10 cellular contexts compared by ENCODE assay signal in the genomic region with DNA sequence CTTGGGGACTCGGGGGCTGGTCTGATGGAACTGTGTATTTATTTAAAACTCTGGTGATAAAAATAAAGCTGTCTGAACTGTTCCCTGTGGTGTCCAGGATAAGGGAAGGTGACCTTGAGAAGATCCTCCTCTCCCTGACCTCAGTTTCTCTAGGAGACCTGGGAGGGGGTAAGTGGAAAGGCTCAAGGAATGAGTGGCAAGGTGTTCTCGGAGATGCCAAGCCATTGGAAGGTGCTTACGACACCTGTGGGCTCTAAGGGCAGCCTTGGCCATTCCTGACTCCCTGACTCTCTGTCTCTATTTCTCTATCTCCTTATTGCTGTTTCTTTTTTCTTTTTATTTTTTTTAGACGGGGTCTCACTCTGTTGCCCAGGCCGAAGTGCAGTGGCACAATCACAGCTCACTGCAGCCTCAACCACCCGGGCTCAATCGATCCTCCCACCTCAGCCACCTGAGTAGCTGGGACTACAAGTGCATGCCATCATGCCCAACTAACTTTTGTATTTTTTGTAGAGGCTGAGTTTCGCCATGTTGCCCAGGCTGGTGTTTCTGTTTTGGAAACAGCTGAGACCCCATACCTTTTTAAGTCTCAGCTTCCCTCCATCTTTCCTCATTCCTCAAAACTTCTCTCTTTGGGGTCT. TPM values are rescaled to one million over a fixed set of nuclear protein-coding genes. Genes with fewer than 3 reads are reported as not detected.
DNase-seq lines count a peak whose midpoint lies in the region; ATAC-seq, FAIRE-seq and TF ChIP-seq lines count a peak whose summit lies in the region.
"Had no signal": no experiment of that assay in that cellular context is flagged by ENCODE, and none has a peak within 500 bp of the region (broad histone marks: within the 10 kb centered on the region; RNA-seq: fewer than 3 reads in every experiment).

No MANE protein-coding gene starts in this region.

- H3K4me1 ChIP-seq in kidney (ENCODE audit: control insufficient read depth in 1 of 2, insufficient read depth in 1 of 2, low read depth in 1 of 2, low read length in 2 of 2) (peaks cover 6 to 16% of the 10 kb centered on the region in 2 donors), stomach (peaks cover 29 to 75% (median 56%) of the 10 kb centered on the region in 4 donors)

- peaks cover 0 to 14% (median 0%) of the 10 kb centered on the region in 3 donors for H3K27me3 ChIP-seq in stomach
- H3K27me3 ChIP-seq in dorsolateral prefrontal cortex, result peaks cover 0 to 15% (median 0%) of the 10 kb centered on the region in 45 donors

- peaks cover 54% of the 10 kb centered on the region for H3K4me1 Mint-ChIP-seq in activated B cell treated with CpG ODN at 0.5 μM for 24 hours

- H3K4me3 Mint-ChIP-seq in activated B cell treated with CpG ODN at 0.5 μM for 24 hours, result peak overlapping the region; percentile 7

- intact Hi-C loops in Right ventricle myocardium inferior (cut with DNase I), result loop anchor here (2.0 kb wide), 1 partner anchor 22 kb away; no protein-coding TSS in a partner anchor
- intact Hi-C loops in cardiac septum (cut with DNase I), result no loop called here
- intact Hi-C loops in activated B cell treated with CpG ODN at 0.5 μM for 24 hours (cut with micrococcal nuclease), result loop anchor here (2.0 to 5.0 kb wide), 2 partner anchors 16 to 37 kb away; no protein-coding TSS in a partner anchor
- intact Hi-C loops in kidney (cut with DNase I), result no loop called here
- intact Hi-C loops in stomach (cut with DNase I; ENCODE audit: low total_unique reads), result no loop called here
- intact Hi-C loops in dorsolateral prefrontal cortex (cut with DNase I), result loop anchor here in 1 of 2 donors (2.0 to 5.0 kb wide), 2 partner anchors 22 to 112 kb away; no protein-coding TSS in a partner anchor

- H3K4me3 ChIP-seq in kidney (ENCODE audit: low read length in 2 of 2), result peak overlapping the region in 1 of 2 donors; percentile 83
- H3K4me3 ChIP-seq in stomach, result peak overlapping the region in 2 of 4 donors; percentile 42 to 60
- H3K4me3 ChIP-seq in dorsolateral prefrontal cortex, result peak overlapping the region in 7 of 59 donors; percentile 40 to 62 (median 54)

- no peak for TF ChIP-seq POLR2A in stomach (IDR thresholded peaks at IDR 0.05)

- ATAC-seq in Right ventricle myocardium inferior, result no peak
- ATAC-seq in activated B cell treated with CpG ODN at 0.5 μM for 24 hours (ENCODE audit: low read depth), result no peak

- CTCF ChIA-PET in activated B cell treated with CpG ODN at 0.5 μM for 24 hours (lab: Charles Lee), result interaction anchor here (0.8 to 4.6 kb wide), 13 partner anchors 9 to 109 kb away, joined by 3 to 67 read pairs (median 7); partner anchors contain the start of genes JUND, LRRC25 and SSBP4

- peaks cover 11% of the 10 kb centered on the region for H3K36me3 Mint-ChIP-seq in activated B cell treated with CpG ODN at 0.5 μM for 24 hours (ENCODE audit: low read depth)

- POLR2A ChIA-PET in activated B cell treated with CpG ODN at 0.5 μM for 24 hours (lab: Charles Lee), result interaction anchor here (0.6 to 2.4 kb wide), 9 partner anchors 8 to 985 kb away, joined by 3 to 24 read pairs (median 7); partner anchors contain the start of genes JUND, LRRC25, LSM4 and SSBP4

- no peaks in the 10 kb centered on the region for H3K9me3 Mint-ChIP-seq in activated B cell treated with CpG ODN at 0.5 μM for 24 hours

- TF ChIP-seq CTCF in activated B cell treated with CpG ODN at 0.5 μM for 24 hours (IDR thresholded peaks at IDR 0.05) (no peak), kidney (IDR thresholded peaks at IDR 0.05; ENCODE audit: borderline replicate concordance, extremely low read depth, insufficient read depth) (no peak), stomach (IDR thresholded peaks at IDR 0.05) (no peak), dorsolateral prefrontal cortex (IDR thresholded peaks at IDR 0.05 in 54 of 56, conservative IDR thresholded peaks at IDR 0.05 in 2 of 56; ENCODE audit: low read depth in 1 of 56, partially characterized antibody in 56 of 56) (no peak)

- H3K27ac Mint-ChIP-seq in activated B cell treated with CpG ODN at 0.5 μM for 24 hours, result no peak overlapping the region

- H3K9me3 ChIP-seq in kidney (ENCODE audit: control insufficient read depth in 1 of 2, low read length in 2 of 2) (no peaks in the 10 kb centered on the region), stomach (no peaks in the 10 kb centered on the region)

- H3K36me3 ChIP-seq in kidney (ENCODE audit: control insufficient read depth in 1 of 2, insufficient read depth in 2 of 2, low read length in 2 of 2), result peaks cover 2 to 3% of the 10 kb centered on the region in 2 donors
- H3K36me3 ChIP-seq in stomach, result peaks cover 0 to 13% (median 0%) of the 10 kb centered on the region in 4 donors

- peaks cover 5% of the 10 kb centered on the region for H3K27me3 Mint-ChIP-seq in activated B cell treated with CpG ODN at 0.5 μM for 24 hours

- DNase-seq in Right ventricle myocardium inferior (ENCODE audit: missing footprints) (peak; percentile 28), cardiac septum (ENCODE audit: low spot score) (no peak), activated B cell treated with CpG ODN at 0.5 μM for 24 hours (no peak), kidney (no peak), stomach (no peak), dorsolateral prefrontal cortex (no peak), medulla oblongata (ENCODE audit: extremely low spot score) (no peak), DMS153 treated with DMSO at 0.1 percent for 48 hours (lab: John Stamatoyannopoulos, UW; ENCODE audit: unreplicated experiment) (no peak)

- 87 to 92% (median 87%) methylated on average over 8 of the region's 8 CpGs for WGBS in stomach, 5 donors

- peak overlapping the region; percentile 51 for H3K27ac ChIP-seq in kidney (ENCODE audit: low read depth in 2 of 2, low read length in 2 of 2)
- peak overlapping the region in 3 of 5 donors; percentile 77 to 84 (median 78) for H3K27ac ChIP-seq in stomach
- H3K27ac ChIP-seq in dorsolateral prefrontal cortex, result peak overlapping the region in 4 of 59 donors; percentile 31 to 36 (median 36)

- no peak for FAIRE-seq in kidney (lab: Jason Lieb, UNC)

- peak overlapping the region; percentile 20 to 34 for H3K9ac ChIP-seq in kidney (ENCODE audit: low read length in 2 of 2)

- TF ChIP-seq EP300 in stomach (IDR thresholded peaks at IDR 0.05), result no peak

RNA-seq across cellular contexts. Expression of gene GDF15, which starts 3.3 kb away (rescaled TPM):
- total RNA-seq in Right ventricle myocardium inferior (0.46 TPM), cardiac septum (4.3 TPM), activated B cell treated with CpG ODN at 0.5 μM for 24 hours (not detected in 2 replicates), kidney (51.2 TPM), stomach (100 to 1,000 TPM in 1 of 5 donors, 10 to 100 TPM in 4; 17.3 to 102 (median 46.9) TPM), dorsolateral prefrontal cortex (1 to 10 TPM in 56 of 120 experiments, under 1 TPM in 35, not detected in 29; 0.43 to 7.1 (median 1.2) TPM)
- polyA plus RNA-seq in kidney (ENCODE audit: insufficient read depth, low read depth, low replicate concordance) (154 TPM), stomach (100 to 1,000 TPM in 1 of 3 donors, 10 to 100 TPM in 2; 14.2 to 134 (median 44.5) TPM)
- total RNA-seq: occipital lobe had no signal

RNA-seq across cellular contexts. Expression of gene LRRC25, which starts 8.2 kb away (rescaled TPM):
- total RNA-seq in Right ventricle myocardium inferior (5.0 TPM), cardiac septum (2.5 TPM), activated B cell treated with CpG ODN at 0.5 μM for 24 hours (0.47 and 0.88 TPM in 2 replicates), kidney (13.1 TPM), stomach (10 to 100 TPM in 1 of 5 donors, 1 to 10 TPM in 2, not detected in 2; 2.9 to 11.2 (median 7.2) TPM), dorsolateral prefrontal cortex (10 to 100 TPM in 1 of 120 experiments, 1 to 10 TPM in 99, under 1 TPM in 19, not detected in 1; 0.44 to 11.8 (median 1.8) TPM)
- polyA plus RNA-seq in kidney (ENCODE audit: insufficient read depth, low read depth, low replicate concordance) (2.7 TPM), stomach (1 to 10 TPM in 2 of 3 donors, under 1 TPM in 1; 0.98 to 2.4 (median 1.7) TPM)
- total RNA-seq: NCI-H460 had no signal

RNA-seq across cellular contexts. Expression of gene SSBP4, which starts 30.0 kb away (rescaled TPM):
- total RNA-seq in Right ventricle myocardium inferior, result 36.2 TPM
- 47.4 TPM for total RNA-seq in cardiac septum
- 28.5 and 36.6 TPM in 2 replicates for total RNA-seq in activated B cell treated with CpG ODN at 0.5 μM for 24 hours
- 64.9 TPM for total RNA-seq in kidney
- 74.9 TPM for polyA plus RNA-seq in kidney (ENCODE audit: insufficient read depth, low read depth, low replicate concordance)
- 100 to 1,000 TPM in 1 of 5 donors, 10 to 100 TPM in 4; 22.8 to 253 (median 39.7) TPM for total RNA-seq in stomach
- 10 to 100 TPM; 49.9 to 77.6 (median 54.4) TPM for polyA plus RNA-seq in stomach
- total RNA-seq in dorsolateral prefrontal cortex, result 100 to 1,000 TPM in 39 of 120 experiments, 10 to 100 TPM in 81; 42.5 to 168 (median 93.8) TPM

RNA-seq across cellular contexts. Expression of gene ISYNA1, which starts 48.7 kb away (rescaled TPM):
- total RNA-seq in Right ventricle myocardium inferior, result 26.0 TPM
- total RNA-seq in cardiac septum, result 32.9 TPM
- total RNA-seq in activated B cell treated with CpG ODN at 0.5 μM for 24 hours, result 5.1 and 6.3 TPM in 2 replicates
- total RNA-seq in kidney, result 68.6 TPM
- 101 TPM for polyA plus RNA-seq in kidney (ENCODE audit: insufficient read depth, low read depth, low replicate concordance)
- total RNA-seq in stomach, result 10 to 100 TPM in 4 of 5 donors, 1 to 10 TPM in 1; 7.8 to 47.3 (median 15.8) TPM
- polyA plus RNA-seq in stomach, result 10 to 100 TPM in 2 of 3 donors, 1 to 10 TPM in 1; 9.5 to 39.7 (median 15.0) TPM
- 100 to 1,000 TPM in 1 of 120 experiments, 10 to 100 TPM in 118, 1 to 10 TPM in 1; 7.4 to 118 (median 26.3) TPM for total RNA-seq in dorsolateral prefrontal cortex

RNA-seq across cellular contexts. Expression of gene PGPEP1, which starts 48.8 kb away (rescaled TPM):
- total RNA-seq in Right ventricle myocardium inferior (29.3 TPM), cardiac septum (45.5 TPM), activated B cell treated with CpG ODN at 0.5 μM for 24 hours (5.6 and 6.9 TPM in 2 replicates), kidney (54.5 TPM), stomach (10 to 100 TPM in 4 of 5 donors, 1 to 10 TPM in 1; 8.0 to 58.9 (median 22.9) TPM), dorsolateral prefrontal cortex (10 to 100 TPM; 20.4 to 93.6 (median 37.7) TPM)
- polyA plus RNA-seq in kidney (ENCODE audit: insufficient read depth, low read depth, low replicate concordance) (76.1 TPM), stomach (10 to 100 TPM in 2 of 3 donors, 1 to 10 TPM in 1; 8.4 to 40.0 (median 31.8) TPM)

Comparison
In these comparisons a context has a peak if more than half of its experiments do, and no peak if none do; other contexts are left out.
1. intact Hi-C loops: an anchor here in Right ventricle myocardium inferior (2.0 kb wide) and activated B cell treated with CpG ODN at 0.5 μM for 24 hours (2.0 to 5.0 kb wide); none called in cardiac septum, kidney and stomach.